ENCODE assay signal across 14 cellular contexts in genomic region chr6:158043008-158043407, GRCh38.
DNase-seq lines count a peak whose midpoint lies in the region; ATAC-seq and TF ChIP-seq lines count a peak whose summit lies in the region.
"Had no signal": no experiment of that assay in that cellular context is flagged by ENCODE, and none has a peak within 500 bp of the region (broad histone marks: within the 10 kb centered on the region; RNA-seq: fewer than 3 reads in every experiment).

No MANE protein-coding gene starts in this region.

- WGBS in right cardiac atrium, result 75% methylated on average over 20 of the region's 20 CpGs

- TF ChIP-seq CTCF in brain (conservative IDR thresholded peaks at IDR 0.05) (no peak), gastrocnemius medialis (IDR thresholded peaks at IDR 0.05 in 4 of 5, conservative IDR thresholded peaks at IDR 0.05 in 1 of 5) (no peak)

- ATAC-seq in right cardiac atrium, result no peak
- ATAC-seq in gastrocnemius medialis, result peak; percentile 8 to 20
- ATAC-seq: activated naive CD4-positive, alpha-beta T cell treated with anti-CD3 and anti-CD28 coated beads, Interleukin-2, amount 50 U/mL, for 72 hours had no signal

- H3K4me3 ChIP-seq in CD8-positive, alpha-beta memory T cell (ENCODE audit: low read length), result no peak overlapping the region
- H3K4me3 ChIP-seq in right cardiac atrium (ENCODE audit: low read length) (peak overlapping the region; percentile 29), gastrocnemius medialis (peak overlapping the region; percentile 42 to 55 (median 51))

- no peaks in the 10 kb centered on the region for H3K27me3 ChIP-seq in CD8-positive, alpha-beta memory T cell (ENCODE audit: insufficient read depth, low read length, poor library complexity, severe bottlenecking)
- H3K27me3 ChIP-seq in right cardiac atrium (ENCODE audit: control insufficient read depth, insufficient read depth) (no peaks in the 10 kb centered on the region), gastrocnemius medialis (no peaks in the 10 kb centered on the region)

- peaks cover 3% of the 10 kb centered on the region for H3K36me3 ChIP-seq in CD8-positive, alpha-beta memory T cell (ENCODE audit: insufficient read depth, low read length)
- H3K36me3 ChIP-seq in gastrocnemius medialis, result no peaks in the 10 kb centered on the region

- no peak for TF ChIP-seq POLR2A in gastrocnemius medialis (IDR thresholded peaks at IDR 0.05)

- H3K4me1 ChIP-seq in CD8-positive, alpha-beta memory T cell (ENCODE audit: insufficient read depth, low read length), result peaks cover 21% of the 10 kb centered on the region
- H3K4me1 ChIP-seq in right cardiac atrium (ENCODE audit: control insufficient read depth, insufficient read depth, low read length) (peaks cover 23% of the 10 kb centered on the region), gastrocnemius medialis (peaks cover 48 to 63% of the 10 kb centered on the region in 2 donors)

- peak overlapping the region; percentile 55 for H3K27ac ChIP-seq in CD8-positive, alpha-beta memory T cell (ENCODE audit: low read depth, low read length)
- H3K27ac ChIP-seq in right cardiac atrium (ENCODE audit: low read length), result peak overlapping the region; percentile 76
- peak overlapping the region; percentile 93 to 99 (median 96) for H3K27ac ChIP-seq in gastrocnemius medialis

- no peak overlapping the region for H3K27ac Mint-ChIP-seq in CD8-positive, alpha-beta memory T cell
- H3K27ac Mint-ChIP-seq in brain, result peak overlapping the region in 4 of 5 experiments; percentile 38 to 95 (median 68)
- H3K27ac Mint-ChIP-seq: activated naive CD4-positive, alpha-beta T cell treated with anti-CD3 and anti-CD28 coated beads, Interleukin-2, amount 50 U/mL, for 72 hours had no signal

- no peaks in the 10 kb centered on the region for H3K9me3 ChIP-seq in CD8-positive, alpha-beta memory T cell (ENCODE audit: low read length)
- H3K9me3 ChIP-seq in right cardiac atrium (ENCODE audit: control insufficient read depth, low read length) (no peaks in the 10 kb centered on the region), gastrocnemius medialis (no peaks in the 10 kb centered on the region)

- no peak for DNase-seq in CD8-positive, alpha-beta memory T cell
- DNase-seq in right cardiac atrium (peak in 1 of 3 donors; percentile 64), gastrocnemius medialis (peak; percentile 50 to 55), NCI-H1417 treated with DMSO at 0.1 percent for 48 hours (lab: John Stamatoyannopoulos, UW) (no peak), NCI-H1417 (lab: John Stamatoyannopoulos, UW) (no peak), DMS53 treated with DMSO at 0.1 percent for 48 hours (lab: John Stamatoyannopoulos, UW; ENCODE audit: unreplicated experiment) (no peak), inferior parietal cortex (ENCODE audit: extremely low spot score) (no peak)
- DNase-seq: activated CD4-positive, alpha-beta T cell treated with anti-CD3 and anti-CD28 coated beads, Interleukin-2, amount 50 U/mL, for 48 hours; NCI-H1092; NCI-H446 treated with DMSO at 0.1 percent for 48 hours had no signal

- peaks cover 14 to 31% (median 26%) of the 10 kb centered on the region in 3 donors for H3K4me1 Mint-ChIP-seq in CD8-positive, alpha-beta memory T cell
- peaks cover 67% of the 10 kb centered on the region for H3K4me1 Mint-ChIP-seq in brain

- H3K9me3 Mint-ChIP-seq in CD8-positive, alpha-beta memory T cell, result no peaks in the 10 kb centered on the region
- H3K9me3 Mint-ChIP-seq in brain, result peaks cover 0 to 3% (median 0%) of the 10 kb centered on the region in 5 experiments
- H3K9me3 Mint-ChIP-seq: activated naive CD4-positive, alpha-beta T cell treated with anti-CD3 and anti-CD28 coated beads, Interleukin-2, amount 50 U/mL, for 72 hours; dendritic cell treated with granulocyte-macrophage colony-stimulating factor and Interleukin-4, amounts not matched to agents 40 ng/mL and 50 ng/mL, for 4 days; nephron had no signal

- H3K27me3 Mint-ChIP-seq in CD8-positive, alpha-beta memory T cell, result no peaks in the 10 kb centered on the region
- H3K27me3 Mint-ChIP-seq in brain, result peaks cover 4% of the 10 kb centered on the region

- CTCF ChIA-PET in CD8-positive, alpha-beta memory T cell (lab: Charles Lee), result no interaction called here

- in situ Hi-C loops in gastrocnemius medialis (cut with MboI; ENCODE audit: low sequenced_read_pairs in 4 of 4), result no loop called here

- POLR2A ChIA-PET in CD8-positive, alpha-beta memory T cell (lab: Charles Lee), result no interaction called here

- no peak overlapping the region for H3K4me3 Mint-ChIP-seq in CD8-positive, alpha-beta memory T cell
- no peak overlapping the region for H3K4me3 Mint-ChIP-seq in brain
- H3K4me3 Mint-ChIP-seq: dendritic cell treated with granulocyte-macrophage colony-stimulating factor and Interleukin-4, amounts not matched to agents 40 ng/mL and 50 ng/mL, for 4 days had no signal

- peaks cover 5 to 39% (median 7%) of the 10 kb centered on the region in 3 donors for H3K36me3 Mint-ChIP-seq in CD8-positive, alpha-beta memory T cell
- H3K36me3 Mint-ChIP-seq in brain, result no peaks in the 10 kb centered on the region

- intact Hi-C loops in right cardiac atrium (cut with DNase I) (loop anchor here in 2 of 4 donors (5.0 to 10.0 kb wide), 2 partner anchors 58 to 61 kb away; partner anchors contain the start of gene SYNJ2 (in 2 of the 2)), gastrocnemius medialis (cut with DNase I; ENCODE audit: low total_unique reads) (loop anchor here (2.0 to 10.0 kb wide), 3 partner anchors 18 to 1082 kb away; partner anchors contain the start of gene DYNLT1)

Comparison
In these comparisons a context has a peak if more than half of its experiments do, and no peak if none do; other contexts are left out.
1. DNase-seq: peak in gastrocnemius medialis (2 of 2); none in CD8-positive, alpha-beta memory T cell (0 of 5), NCI-H1417 treated with DMSO at 0.1 percent for 48 hours (single experiment), NCI-H1417 (0 of 3), DMS53 treated with DMSO at 0.1 percent for 48 hours (single experiment) and inferior parietal cortex (single experiment).
2. H3K27ac Mint-ChIP-seq: peak in brain (4 of 5); none in CD8-positive, alpha-beta memory T cell (0 of 8).
3. ATAC-seq: peak in gastrocnemius medialis (2 of 2); none in right cardiac atrium (0 of 2).
4. Peak in every context shown above with its lines, with median percentiles within 50 percentile points of each other: H3K27ac ChIP-seq.